In the genomic region with DNA sequence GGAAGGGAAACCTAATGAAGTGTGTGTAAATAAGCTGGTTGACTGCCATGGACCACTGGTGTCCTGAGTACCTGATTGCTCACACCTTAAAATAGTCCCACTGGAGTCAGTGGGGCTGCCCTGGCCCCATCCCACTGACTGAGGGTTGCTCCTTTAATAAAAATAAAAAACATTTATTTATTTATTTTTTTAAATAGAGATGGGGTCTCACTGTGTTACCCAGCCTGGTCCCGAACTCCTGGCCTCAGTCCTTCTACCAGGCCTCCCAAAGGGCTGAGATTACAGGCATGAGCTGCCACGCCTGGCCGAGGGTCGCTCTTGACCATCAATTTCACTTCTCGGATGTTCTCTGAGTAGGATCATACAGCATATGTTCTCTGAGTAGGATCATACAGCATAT, we compare ENCODE assay signal across 28 cellular contexts.
"Had no signal": no experiment of that assay in that cellular context is flagged by ENCODE, and none has a peak within 500 bp of the region (broad histone marks: within the 10 kb centered on the region; RNA-seq: fewer than 3 reads in every experiment).

No MANE protein-coding gene starts in this region.

- H3K27ac ChIP-seq: stomach, suprapubic skin, testis, thoracic aorta, thyroid gland, tibial artery, tibial nerve, transverse colon, upper lobe of left lung, upper lobe of right lung, uterus, vagina had no signal

- H3K4me1 Mint-ChIP-seq: stimulated activated effector memory CD8-positive, alpha-beta T cell treated with anti-CD3 and anti-CD28 coated beads, Interleukin-12 subunit alpha, Interleukin-12 subunit beta, amount 100 ng/mL, for 72 hours; stimulated activated memory B cell treated with anti-CD40 and anti-IgM and Interleukin-4, amounts not matched to agents 10 μg/mL and 1 μg/mL and 100 μg/mL, for 72 hours; stimulated activated naive B cell treated with anti-CD40 and anti-IgM and Interleukin-4, amounts not matched to agents 10 μg/mL and 1 μg/mL and 100 μg/mL, for 72 hours; stimulated activated naive CD8-positive, alpha-beta T cell treated with anti-CD3 and anti-CD28 coated beads, Interleukin-15, amount 100 ng/mL, for 72 hours had no signal

- H3K9me3 Mint-ChIP-seq: type B pancreatic cell had no signal

- H3K27me3 Mint-ChIP-seq: stimulated activated naive CD8-positive, alpha-beta T cell treated with anti-CD3 and anti-CD28 coated beads, Interleukin-15, Interleukin-2, amounts not matched to agents 100 ng/mL and 50 ng/mL, for 24 hours; type B pancreatic cell had no signal

- H3K27me3 ChIP-seq: stomach, testis, thyroid gland, tibial nerve, transverse colon, upper lobe of left lung, upper lobe of right lung, uterus, vagina had no signal

- H3K9me3 ChIP-seq: suprapubic skin, testis, thoracic aorta, thyroid gland, tibial artery, tibial nerve, transverse colon, upper lobe of left lung, upper lobe of right lung, uterus, vagina had no signal

- H3K36me3 Mint-ChIP-seq: stimulated activated effector memory CD8-positive, alpha-beta T cell treated with anti-CD3 and anti-CD28 coated beads, Interleukin-12 subunit alpha, Interleukin-12 subunit beta, amount 100 ng/mL, for 72 hours; stimulated activated memory B cell treated with anti-CD40 and anti-IgM and Interleukin-4, amounts not matched to agents 10 μg/mL and 1 μg/mL and 100 μg/mL, for 72 hours; stimulated activated naive B cell treated with anti-CD40 and anti-IgM and Interleukin-4, amounts not matched to agents 10 μg/mL and 1 μg/mL and 100 μg/mL, for 72 hours; type B pancreatic cell had no signal

- H3K4me3 Mint-ChIP-seq: stimulated activated effector memory CD8-positive, alpha-beta T cell treated with anti-CD3 and anti-CD28 coated beads, Interleukin-12 subunit alpha, Interleukin-12 subunit beta, amount 100 ng/mL, for 72 hours; stimulated activated memory B cell treated with anti-CD40 and anti-IgM and Interleukin-4, amounts not matched to agents 10 μg/mL and 1 μg/mL and 100 μg/mL, for 72 hours; stimulated activated naive B cell treated with anti-CD40 and anti-IgM and Interleukin-4, amounts not matched to agents 10 μg/mL and 1 μg/mL and 100 μg/mL, for 72 hours; stimulated activated naive CD8-positive, alpha-beta T cell treated with anti-CD3 and anti-CD28 coated beads, Interleukin-15, amount 100 ng/mL, for 72 hours; stimulated activated naive CD8-positive, alpha-beta T cell treated with anti-CD3 and anti-CD28 coated beads, Interleukin-15, Interleukin-2, amounts not matched to agents 100 ng/mL and 50 ng/mL, for 24 hours; type B pancreatic cell had no signal

- H3K36me3 ChIP-seq: stomach, suprapubic skin, thoracic aorta, thyroid gland, tibial artery, tibial nerve, transverse colon, upper lobe of left lung, upper lobe of right lung, uterus, vagina had no signal

- DNase-seq: stimulated activated CD4-positive, alpha-beta T cell treated with anti-CD3 and anti-CD28 coated beads, Interleukin-2, amount 100 ng/mL, for 48 hours; stimulated activated CD4-positive, alpha-beta T cell treated with anti-CD3 and anti-CD28 coated beads, Interleukin-4, amount 100 ng/mL, for 1 hour; stimulated activated CD4-positive, alpha-beta T cell treated with anti-CD3 and anti-CD28 coated beads, Interleukin-4, amount 100 ng/mL, for 24 hours; stimulated activated CD4-positive, alpha-beta T cell treated with anti-CD3 and anti-CD28 coated beads, Interleukin-4, amount 100 ng/mL, for 4 hours; stimulated activated CD8-positive, alpha-beta memory T cell treated with anti-CD3 and anti-CD28 coated beads, Interleukin-4, amount 100 ng/mL, for 48 hours; stimulated activated naive B cell treated with anti-CD40 and anti-IgM and Interleukin-4, amounts not matched to agents 10 μg/mL and 1 μg/mL and 100 μg/mL, for 72 hours; stimulated activated naive CD4-positive, alpha-beta T cell; stimulated activated naive CD4-positive, alpha-beta T cell treated with Interleukin-2 at 50 U/mL for 16 hours; stimulated activated naive CD8-positive, alpha-beta T cell treated with anti-CD3 and anti-CD28 coated beads, Interleukin-15, amount 100 ng/mL, for 72 hours; stimulated activated naive CD8-positive, alpha-beta T cell treated with anti-CD3 and anti-CD28 coated beads, Interleukin-15, Interleukin-2, amounts not matched to agents 100 U/mL and 50 U/mL, for 24 hours; stomach; substantia nigra; testis; thyroid gland; tibial artery; transverse colon; trophoblast cell; upper lobe of left lung; upper lobe of right lung; uterus had no signal

- H3K4me1 ChIP-seq: stomach, suprapubic skin, testis, thyroid gland, tibial artery, tibial nerve, transverse colon, upper lobe of left lung, upper lobe of right lung, uterus, vagina had no signal

- H3K27ac Mint-ChIP-seq: stimulated activated effector memory CD8-positive, alpha-beta T cell treated with anti-CD3 and anti-CD28 coated beads, Interleukin-12 subunit alpha, Interleukin-12 subunit beta, amount 100 ng/mL, for 72 hours; stimulated activated memory B cell treated with anti-CD40 and anti-IgM and Interleukin-4, amounts not matched to agents 10 μg/mL and 1 μg/mL and 100 μg/mL, for 72 hours; stimulated activated naive B cell treated with anti-CD40 and anti-IgM and Interleukin-4, amounts not matched to agents 10 μg/mL and 1 μg/mL and 100 μg/mL, for 72 hours; stimulated activated naive CD8-positive, alpha-beta T cell treated with anti-CD3 and anti-CD28 coated beads, Interleukin-15, amount 100 ng/mL, for 72 hours; stimulated activated naive CD8-positive, alpha-beta T cell treated with anti-CD3 and anti-CD28 coated beads, Interleukin-15, Interleukin-2, amounts not matched to agents 100 ng/mL and 50 ng/mL, for 24 hours; type B pancreatic cell had no signal

- H3K4me3 ChIP-seq: stomach, suprapubic skin, testis, thoracic aorta, thyroid gland, tibial artery, tibial nerve, transverse colon, upper lobe of left lung, upper lobe of right lung, uterus, vagina had no signal
